ENCODE assay signal across 23 cellular contexts in the genomic region with DNA sequence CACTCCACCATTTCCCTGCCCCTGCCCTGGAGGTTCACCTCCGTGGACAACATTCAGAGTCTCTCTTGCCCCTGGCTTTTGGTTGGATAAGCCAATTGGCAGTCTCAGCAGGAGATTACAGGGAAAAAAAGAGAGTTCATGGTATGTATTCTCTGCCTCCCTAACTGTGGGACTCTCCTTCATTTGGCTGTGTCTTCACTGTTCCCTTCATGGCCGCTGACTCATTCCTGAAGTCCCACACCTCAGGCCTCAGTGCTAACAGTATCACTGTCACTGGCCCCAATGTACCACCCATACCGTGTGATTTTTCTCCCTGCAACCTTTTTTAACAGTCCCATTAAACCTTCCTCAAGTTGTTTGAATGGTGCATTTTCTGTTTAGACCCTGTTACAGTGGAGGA.
A peak's percentile ranks its signal among the peaks of the same experiment; 100 is the strongest.
DNase-seq lines count a peak whose midpoint lies in the region; ATAC-seq, FAIRE-seq and TF ChIP-seq lines count a peak whose summit lies in the region.
"Had no signal": no experiment of that assay in that cellular context is flagged by ENCODE, and none has a peak within 500 bp of the region (broad histone marks: within the 10 kb centered on the region; RNA-seq: fewer than 3 reads in every experiment).

No MANE protein-coding gene starts in this region.

- no TSS peak for BruUV-seq in K562 (replicated peaks; lab: Mats Ljungman, UMichigan)

- no peak for TF ChIP-seq CTCF in K562 (IDR thresholded peaks at IDR 0.05 in 2 of 3, conservative IDR thresholded peaks at IDR 0.05 in 1 of 3; ENCODE audit: insufficient read depth in 2 of 3, low read depth in 1 of 3, low read length in 3 of 3)

- H3K36me3 ChIP-seq in K562 (ENCODE audit: control insufficient read depth, insufficient read depth, low read length) (no peaks in the 10 kb centered on the region), aorta (ENCODE audit: control insufficient read depth in 1 of 2, insufficient read depth in 2 of 2, low read length in 1 of 2) (no peaks in the 10 kb centered on the region)
- H3K36me3 ChIP-seq: SJSA1, suprapubic skin had no signal

- in situ Hi-C loops in K562 (cut with MboI) = no loop called here

- no peaks in the 10 kb centered on the region for H4K20me1 ChIP-seq in K562 (replicated peaks; ENCODE audit: control insufficient read depth, insufficient read depth, low read length)

- H3K4me1 Mint-ChIP-seq in stimulated activated effector memory CD8-positive, alpha-beta T cell treated with anti-CD3 and anti-CD28 coated beads, Interleukin-12 subunit alpha, Interleukin-12 subunit beta, amount 100 ng/mL, for 72 hours = no peaks in the 10 kb centered on the region
- H3K4me1 Mint-ChIP-seq: activated CD8-positive, alpha-beta memory T cell treated with anti-CD3 and anti-CD28 coated beads, Interleukin-2, amount 10 ng/mL, durations not matched to agents 7 days and 5 days; activated T-helper 17 cell treated with anti-CD3 and anti-CD28 coated beads, Interleukin-2, amount 50 U/mL, for 72 hours; mesothelial cell of epicardium; neural crest cell had no signal

- no peak overlapping the region for H3K4me2 ChIP-seq in K562 (ENCODE audit: insufficient read depth, low read length)

- H3K4me3 Mint-ChIP-seq in stimulated activated effector memory CD8-positive, alpha-beta T cell treated with anti-CD3 and anti-CD28 coated beads, Interleukin-12 subunit alpha, Interleukin-12 subunit beta, amount 100 ng/mL, for 72 hours = no peak overlapping the region
- H3K4me3 Mint-ChIP-seq: activated CD8-positive, alpha-beta memory T cell treated with anti-CD3 and anti-CD28 coated beads, Interleukin-2, amount 10 ng/mL, durations not matched to agents 7 days and 5 days; activated T-helper 17 cell treated with anti-CD3 and anti-CD28 coated beads, Interleukin-2, amount 50 U/mL, for 72 hours; mesothelial cell of epicardium; neural crest cell had no signal

- H3K4me3 ChIP-seq in K562 = no peak overlapping the region
- H3K4me3 ChIP-seq in aorta (ENCODE audit: low read length in 2 of 2) = no peak overlapping the region
- H3K4me3 ChIP-seq: SJSA1, suprapubic skin had no signal

- TF ChIP-seq EP300 in K562 (IDR thresholded peaks at IDR 0.05; ENCODE audit: low read length) = no peak

- no peak for TF ChIP-seq RAD21 in K562 (CRISPR knock-in tag; conservative IDR thresholded peaks at IDR 0.05 in 1 of 2, IDR thresholded peaks at IDR 0.05 in 1 of 2)

- WGBS in K562 (ENCODE audit: insufficient coverage, low coverage, missing lambda C conversion rate) = 2% methylated on average over 3 of the region's 3 CpGs
- WGBS in aorta, 2 donors = 63 to 66% methylated on average over 3 of the region's 3 CpGs

- CTCF ChIA-PET in K562 (lab: Yijun Ruan, JAX; ENCODE audit: low intra/inter-chr PET ratio) = no interaction called here
- CTCF ChIA-PET in HEK293T (lab: Yijun Ruan, JAX) = no interaction called here

- DNase-seq in DMS 273 (lab: John Stamatoyannopoulos, UW; ENCODE audit: unreplicated experiment) (peak; percentile 38), DMS 273 treated with DMSO at 0.1 percent for 48 hours (lab: John Stamatoyannopoulos, UW) (no peak), K562 (ENCODE audit: extremely low read depth in 1 of 4, low spot score in 3 of 4) (peak in 1 of 4 experiments; percentile 3), aorta (no peak), HEK293T (ENCODE audit: extremely low spot score) (no peak)
- DNase-seq in stimulated activated effector memory CD8-positive, alpha-beta T cell treated with anti-CD3 and anti-CD28 coated beads, Interleukin-12 subunit alpha, Interleukin-12 subunit beta, amount 100 ng/mL, for 72 hours (ENCODE audit: low spot score in 2 of 2) = no peak
- DNase-seq: activated CD4-positive, alpha-beta T cell treated with anti-CD3 and anti-CD28 coated beads for 1 hour; activated CD8-positive, alpha-beta memory T cell treated with anti-CD3 and anti-CD28 coated beads, Interleukin-2, amount 10 ng/mL, durations not matched to agents 7 days and 5 days; left cardiac atrium; NCI-H2029 treated with DMSO at 0.1 percent for 48 hours; OCI-M1; T-helper 9 cell had no signal

- no peak for FAIRE-seq in K562 (lab: Jason Lieb, UNC)
- FAIRE-seq: frontal cortex, GM18507 had no signal

- H3K9me3 Mint-ChIP-seq in stimulated activated effector memory CD8-positive, alpha-beta T cell treated with anti-CD3 and anti-CD28 coated beads, Interleukin-12 subunit alpha, Interleukin-12 subunit beta, amount 100 ng/mL, for 72 hours = peaks cover 2% of the 10 kb centered on the region

- H3K27me3 ChIP-seq in K562 (ENCODE audit: control insufficient read depth in 2 of 2, insufficient read depth in 2 of 2, low read length in 2 of 2) = no peaks in the 10 kb centered on the region
- H3K27me3 ChIP-seq in aorta (ENCODE audit: control insufficient read depth in 1 of 2, insufficient read depth in 2 of 2, low read length in 1 of 2) = no peaks in the 10 kb centered on the region
- H3K27me3 ChIP-seq: SJSA1, suprapubic skin had no signal

- TF ChIP-seq POLR2A in K562 (conservative IDR thresholded peaks at IDR 0.05) = no peak

- H3K79me2 ChIP-seq in K562 (ENCODE audit: control insufficient read depth, insufficient read depth, low read length) = no peaks in the 10 kb centered on the region

- ATAC-seq in HG02642 (IDR thresholded peaks at IDR 0.05; ENCODE audit: poor library complexity, unreplicated experiment) (peak; percentile 60), K562 (0 out of 3 replicates have a peak, but pooled peaks have one; percentile 38), aorta (ENCODE audit: low FRiP score) (no peak), HG03520 (IDR thresholded peaks at IDR 0.05; ENCODE audit: unreplicated experiment) (no peak)
- peak; percentile 34 for ATAC-seq in stimulated activated effector memory CD8-positive, alpha-beta T cell treated with anti-CD3 and anti-CD28 coated beads, Interleukin-12 subunit alpha, Interleukin-12 subunit beta, amount 100 ng/mL, for 72 hours
- ATAC-seq: activated CD8-positive, alpha-beta memory T cell treated with anti-CD3 and anti-CD28 coated beads, Interleukin-2, amount 10 ng/mL, durations not matched to agents 7 days and 5 days; activated T-helper 17 cell treated with anti-CD3 and anti-CD28 coated beads, Interleukin-2, amount 50 U/mL, for 72 hours; left cardiac atrium had no signal

- H3K9ac ChIP-seq in K562 (ENCODE audit: insufficient read depth in 1 of 2, low read depth in 2 of 2, low read length in 2 of 2) = no peak overlapping the region

- H3K4me1 ChIP-seq in K562 (replicated peaks in 1 of 2; ENCODE audit: control insufficient read depth in 2 of 2, insufficient read depth in 2 of 2, low read length in 2 of 2) = no peaks in the 10 kb centered on the region
- H3K4me1 ChIP-seq in aorta (ENCODE audit: control insufficient read depth in 1 of 2, insufficient read depth in 2 of 2, low read length in 2 of 2) = no peaks in the 10 kb centered on the region
- H3K4me1 ChIP-seq: SJSA1, suprapubic skin had no signal

- intact Hi-C loops in K562 (cut with micrococcal nuclease) = no loop called here
- intact Hi-C loops in aorta (cut with DNase I) = no loop called here

- H3K27ac ChIP-seq in K562 (ENCODE audit: extremely low read depth, low read depth, low read length) = no peak overlapping the region; the same call in 2 of the 3 replicates
- no peak overlapping the region for H3K27ac ChIP-seq in aorta (ENCODE audit: low read depth in 1 of 2, low read length in 2 of 2)
- H3K27ac ChIP-seq: 22Rv1, HL-60, SJSA1, suprapubic skin had no signal

- H2AFZ ChIP-seq in K562 (ENCODE audit: low read depth, low read length) = peak overlapping the region; percentile 72; the same call in 1 of the 2 replicates

- H3K9me3 ChIP-seq in K562 (replicated peaks; ENCODE audit: control insufficient read depth, insufficient read depth, low read depth, low read length) (no peaks in the 10 kb centered on the region), aorta (ENCODE audit: control insufficient read depth, low read length) (no peaks in the 10 kb centered on the region)
- H3K9me3 ChIP-seq: SJSA1, suprapubic skin had no signal

- H3K9me1 ChIP-seq in K562 (ENCODE audit: control insufficient read depth, insufficient read depth, low read length) = no peaks in the 10 kb centered on the region

- H3K27ac Mint-ChIP-seq in stimulated activated effector memory CD8-positive, alpha-beta T cell treated with anti-CD3 and anti-CD28 coated beads, Interleukin-12 subunit alpha, Interleukin-12 subunit beta, amount 100 ng/mL, for 72 hours = no peak overlapping the region
- H3K27ac Mint-ChIP-seq: activated CD8-positive, alpha-beta memory T cell treated with anti-CD3 and anti-CD28 coated beads, Interleukin-2, amount 10 ng/mL, durations not matched to agents 7 days and 5 days; activated T-helper 17 cell treated with anti-CD3 and anti-CD28 coated beads, Interleukin-2, amount 50 U/mL, for 72 hours; mesothelial cell of epicardium had no signal

- H3K36me3 Mint-ChIP-seq in stimulated activated effector memory CD8-positive, alpha-beta T cell treated with anti-CD3 and anti-CD28 coated beads, Interleukin-12 subunit alpha, Interleukin-12 subunit beta, amount 100 ng/mL, for 72 hours = no peaks in the 10 kb centered on the region
- H3K36me3 Mint-ChIP-seq: activated CD8-positive, alpha-beta memory T cell treated with anti-CD3 and anti-CD28 coated beads, Interleukin-2, amount 10 ng/mL, durations not matched to agents 7 days and 5 days had no signal

- POLR2A ChIA-PET in K562 (lab: Yijun Ruan, JAX) (no interaction called here), HEK293T (lab: Yijun Ruan, JAX) (no interaction called here)

TF ChIP-seq in K562, 482 proteins besides CTCF, POLR2A, EP300 and RAD21 (continues in another document):
- no peak for TF ChIP-seq L3MBTL2 (IDR thresholded peaks at IDR 0.05)

TF ChIP-seq in HEK293T, 16 proteins besides CTCF, POLR2A, EP300 and RAD21:
- no peak for TF ChIP-seq NFRKB (IDR thresholded peaks at IDR 0.05)
- no peak for TF ChIP-seq SP1 (IDR thresholded peaks at IDR 0.05)
- no peak for TF ChIP-seq L3MBTL2 (conservative IDR thresholded peaks at IDR 0.05)
- TF ChIP-seq, protein P1, sequence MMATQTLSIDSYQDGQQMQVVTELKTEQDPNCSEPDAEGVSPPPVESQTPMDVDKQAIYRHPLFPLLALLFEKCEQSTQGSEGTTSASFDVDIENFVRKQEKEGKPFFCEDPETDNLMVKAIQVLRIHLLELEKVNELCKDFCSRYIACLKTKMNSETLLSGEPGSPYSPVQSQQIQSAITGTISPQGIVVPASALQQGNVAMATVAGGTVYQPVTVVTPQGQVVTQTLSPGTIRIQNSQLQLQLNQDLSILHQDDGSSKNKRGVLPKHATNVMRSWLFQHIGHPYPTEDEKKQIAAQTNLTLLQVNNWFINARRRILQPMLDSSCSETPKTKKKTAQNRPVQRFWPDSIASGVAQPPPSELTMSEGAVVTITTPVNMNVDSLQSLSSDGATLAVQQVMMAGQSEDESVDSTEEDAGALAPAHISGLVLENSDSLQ (IDR thresholded peaks at IDR 0.05) = no peak
- no peak for TF ChIP-seq TARDBP (IDR thresholded peaks at IDR 0.05)
- TF ChIP-seq FOXK2 (IDR thresholded peaks at IDR 0.05) = no peak
- TF ChIP-seq CTBP1 (IDR thresholded peaks at IDR 0.05; ENCODE audit: borderline replicate concordance) = no peak
- no peak for TF ChIP-seq SUZ12 (IDR thresholded peaks at IDR 0.05)

Comparison
In these comparisons a context has a peak if more than half of its experiments do, and no peak if none do; other contexts are left out.
1. ATAC-seq: peak in HG02642 (single experiment), K562 (single experiment) and stimulated activated effector memory CD8-positive, alpha-beta T cell treated with anti-CD3 and anti-CD28 coated beads, Interleukin-12 subunit alpha, Interleukin-12 subunit beta, amount 100 ng/mL, for 72 hours (single experiment); none in aorta (single experiment) and HG03520 (single experiment).